22 cellular contexts compared by ENCODE assay signal in genomic region chr13:79935121-79935520, GRCh38.
DNase-seq lines count a peak whose midpoint lies in the region; TF ChIP-seq lines count a peak whose summit lies in the region.
"Had no signal": no experiment of that assay in that cellular context is flagged by ENCODE, and none has a peak within 500 bp of the region (broad histone marks: within the 10 kb centered on the region; RNA-seq: fewer than 3 reads in every experiment).

No MANE protein-coding gene starts in this region.

- intact Hi-C loops in MCF 10A (cut with micrococcal nuclease): loop anchor here (5.0 kb wide), 1 partner anchor 52 kb away; no protein-coding TSS in a partner anchor
- intact Hi-C loops in lower leg skin (cut with DNase I; ENCODE audit: low total_unique reads): no loop called here
- intact Hi-C loops in prostate gland (cut with DNase I): no loop called here

- POLR2A ChIA-PET in MCF 10A (lab: Yijun Ruan, JAX): no interaction called here

- H2BK120ac ChIP-seq in mesenchymal stem cell (ENCODE audit: low read depth, low read length): no peak overlapping the region

- H2AFZ ChIP-seq in mesenchymal stem cell (ENCODE audit: low read depth, low read length): no peak overlapping the region
- H2AFZ ChIP-seq: GM23338 had no signal

- peak overlapping the region; percentile 87 for H3K9ac ChIP-seq in mesenchymal stem cell (ENCODE audit: low read length)

- DNase-seq in AG09309 (ENCODE audit: low read depth): peak; percentile 14
- DNase-seq in LHCN-M2 (ENCODE audit: low read depth): peak; percentile 18
- DNase-seq in MCF 10A (ENCODE audit: unreplicated experiment): no peak
- no peak for DNase-seq in mesenchymal stem cell
- no peak for DNase-seq in germinal center (ENCODE audit: low spot score)
- no peak for DNase-seq in lower leg skin (ENCODE audit: low spot score in 2 of 2)
- no peak for DNase-seq in activated CD4-positive, CD25-positive, alpha-beta regulatory T cell treated with anti-CD3 and anti-CD28 coated beads, Interleukin-2, amount 50 U/mL, for 72 hours
- DNase-seq in prostate gland (ENCODE audit: low spot score): no peak
- DNase-seq: activated B cell treated with CpG ODN at 0.5 μM for 24 hours; activated CD8-positive, alpha-beta memory T cell treated with anti-CD3 and anti-CD28 coated beads for 24 hours; activated T-cell treated with anti-CD3 and anti-CD28 coated beads, Interleukin-2, amount 50 U/mL, for 48 hours; body of pancreas; Caco-2; cortex of kidney; glutamatergic neuron; Kasumi-1; midbrain; NCI-H2107; NCI-H524 had no signal

- H3K27ac Mint-ChIP-seq in MCF 10A (ENCODE audit: low read depth, unreplicated experiment): peak overlapping the region; percentile 99
- H3K27ac Mint-ChIP-seq: activated B cell treated with CpG ODN at 0.5 μM for 24 hours; activated naive CD4-positive, alpha-beta T cell treated with anti-CD3 and anti-CD28 coated beads, Interleukin-2, amount 50 U/mL, for 72 hours; GM23338; T-helper 2 cell treated with Interferon-gamma antibody and Interleukin-4, amounts not matched to agents 5 μg/mL and 100 μg/mL, for 36 hours had no signal

- H3K4me1 ChIP-seq in mesenchymal stem cell (ENCODE audit: control insufficient read depth, insufficient read depth, low read depth, low read length) (peaks cover 4% of the 10 kb centered on the region), prostate gland (replicated peaks) (no peaks in the 10 kb centered on the region)
- H3K4me1 ChIP-seq: Caco-2 had no signal

- H2BK15ac ChIP-seq in mesenchymal stem cell (ENCODE audit: low read depth, poor library complexity, severe bottlenecking): no peak overlapping the region

- peaks cover 8% of the 10 kb centered on the region for H3K9me3 Mint-ChIP-seq in MCF 10A (ENCODE audit: unreplicated experiment)
- H3K9me3 Mint-ChIP-seq: activated naive CD4-positive, alpha-beta T cell treated with anti-CD3 and anti-CD28 coated beads, Interleukin-2, amount 50 U/mL, for 72 hours; T-helper 2 cell treated with Interferon-gamma antibody and Interleukin-4, amounts not matched to agents 5 μg/mL and 100 μg/mL, for 36 hours had no signal

- H3K14ac ChIP-seq in mesenchymal stem cell (ENCODE audit: low read length in 2 of 2): no peak overlapping the region

- H4K8ac ChIP-seq in mesenchymal stem cell (ENCODE audit: low read length): no peak overlapping the region

- H3K4ac ChIP-seq in mesenchymal stem cell (ENCODE audit: low read depth in 1 of 2, low read length in 2 of 2): no peak overlapping the region

- no peak overlapping the region for H2AK5ac ChIP-seq in mesenchymal stem cell (ENCODE audit: low read length, severe bottlenecking)

- H3K36me3 ChIP-seq in mesenchymal stem cell (ENCODE audit: control insufficient read depth in 1 of 2, insufficient read depth in 2 of 2, low read depth in 1 of 2, low read length in 2 of 2) (no peaks in the 10 kb centered on the region), prostate gland (no peaks in the 10 kb centered on the region)

- H3K27ac ChIP-seq in mesenchymal stem cell (ENCODE audit: low read length, poor library complexity, severe bottlenecking) (peak overlapping the region; percentile 100), prostate gland (no peak overlapping the region)

- H3K4me3 Mint-ChIP-seq in MCF 10A (ENCODE audit: unreplicated experiment): no peak overlapping the region
- H3K4me3 Mint-ChIP-seq: activated B cell treated with CpG ODN at 0.5 μM for 24 hours; GM23338; T-helper 2 cell treated with Interferon-gamma antibody and Interleukin-4, amounts not matched to agents 5 μg/mL and 100 μg/mL, for 36 hours had no signal

- H3K18ac ChIP-seq in mesenchymal stem cell (ENCODE audit: low read depth in 1 of 2, low read length in 2 of 2): no peak overlapping the region

- no peak overlapping the region for H3K4me3 ChIP-seq in AG09309 (ENCODE audit: control insufficient read depth, low read depth, low read length)
- H3K4me3 ChIP-seq in mesenchymal stem cell (ENCODE audit: insufficient read depth in 1 of 2, low read depth in 1 of 2, low read length in 2 of 2): no peak overlapping the region
- H3K4me3 ChIP-seq in lower leg skin (ENCODE audit: low read depth, poor library complexity, severe bottlenecking): no peak overlapping the region
- H3K4me3 ChIP-seq in prostate gland: no peak overlapping the region
- H3K4me3 ChIP-seq: body of pancreas, GM23338 had no signal

- no peak overlapping the region for H4K91ac ChIP-seq in mesenchymal stem cell (ENCODE audit: low read length)

- no peak overlapping the region for H3K23ac ChIP-seq in mesenchymal stem cell (ENCODE audit: low read length in 2 of 2)

- H2BK5ac ChIP-seq in mesenchymal stem cell (ENCODE audit: low read depth, low read length, poor library complexity, severe bottlenecking): peak overlapping the region; percentile 31

- H3K4me1 Mint-ChIP-seq in MCF 10A (ENCODE audit: insufficient read depth, unreplicated experiment): peaks cover 27% of the 10 kb centered on the region
- H3K4me1 Mint-ChIP-seq: activated B cell treated with CpG ODN at 0.5 μM for 24 hours had no signal

- CTCF ChIA-PET in MCF 10A (lab: Yijun Ruan, JAX): interaction anchor here (0.6 to 1.0 kb wide), 2 partner anchors 41 to 410 kb away, joined by 3 to 4 read pairs; no protein-coding TSS in a partner anchor

- H3K9me3 ChIP-seq in mesenchymal stem cell (ENCODE audit: control insufficient read depth, low read length) (peaks cover 8% of the 10 kb centered on the region), prostate gland (no peaks in the 10 kb centered on the region)
- H3K9me3 ChIP-seq: body of pancreas, Caco-2 had no signal

- H3K4me2 ChIP-seq in mesenchymal stem cell (ENCODE audit: low read length, poor library complexity, severe bottlenecking): no peak overlapping the region
- H3K4me2 ChIP-seq: GM23338 had no signal

- peaks cover 3% of the 10 kb centered on the region for H3K79me1 ChIP-seq in mesenchymal stem cell (replicated peaks; ENCODE audit: low read length, poor library complexity, severe bottlenecking)

- H3K36me3 Mint-ChIP-seq in MCF 10A (ENCODE audit: insufficient read depth, unreplicated experiment): peaks cover 5% of the 10 kb centered on the region
- H3K36me3 Mint-ChIP-seq: activated naive CD4-positive, alpha-beta T cell treated with anti-CD3 and anti-CD28 coated beads, Interleukin-2, amount 50 U/mL, for 72 hours had no signal

- no peak overlapping the region for H2BK12ac ChIP-seq in mesenchymal stem cell (ENCODE audit: low read length in 2 of 2)

- TF ChIP-seq CTCF in AG09309 (IDR thresholded peaks at IDR 0.05; ENCODE audit: control insufficient read depth, insufficient read depth, low read depth, low read length, missing control alignments) (no peak), MCF 10A (IDR thresholded peaks at IDR 0.05; ENCODE audit: unreplicated experiment) (no peak), lower leg skin (IDR thresholded peaks at IDR 0.05) (no peak), prostate gland (IDR thresholded peaks at IDR 0.05) (no peak)

- no TSS peak for BruUV-seq in MCF 10A (replicated peaks; lab: Mats Ljungman, UMichigan)

- TF ChIP-seq POLR2A in lower leg skin (IDR thresholded peaks at IDR 0.05): no peak
- TF ChIP-seq POLR2A in prostate gland (IDR thresholded peaks at IDR 0.05): no peak

- no peaks in the 10 kb centered on the region for H3K27me3 Mint-ChIP-seq in MCF 10A (ENCODE audit: insufficient read depth, unreplicated experiment)
- H3K27me3 Mint-ChIP-seq: activated B cell treated with CpG ODN at 0.5 μM for 24 hours had no signal

- H3K27me3 ChIP-seq in mesenchymal stem cell (ENCODE audit: control insufficient read depth in 1 of 2, insufficient read depth in 1 of 2, low read length in 2 of 2): no peaks in the 10 kb centered on the region
- no peaks in the 10 kb centered on the region for H3K27me3 ChIP-seq in prostate gland (replicated peaks; ENCODE audit: insufficient read depth)
- H3K27me3 ChIP-seq: body of pancreas had no signal

Comparison
In these comparisons a context has a peak if more than half of its experiments do, and no peak if none do; other contexts are left out.
1. DNase-seq: peak in AG09309 (single experiment) and LHCN-M2 (single experiment); none in MCF 10A (single experiment), mesenchymal stem cell (single experiment), germinal center (single experiment), lower leg skin (0 of 2), activated CD4-positive, CD25-positive, alpha-beta regulatory T cell treated with anti-CD3 and anti-CD28 coated beads, Interleukin-2, amount 50 U/mL, for 72 hours (single experiment) and prostate gland (single experiment).